1 cellular context compared by ENCODE assay signal in the genomic region with DNA sequence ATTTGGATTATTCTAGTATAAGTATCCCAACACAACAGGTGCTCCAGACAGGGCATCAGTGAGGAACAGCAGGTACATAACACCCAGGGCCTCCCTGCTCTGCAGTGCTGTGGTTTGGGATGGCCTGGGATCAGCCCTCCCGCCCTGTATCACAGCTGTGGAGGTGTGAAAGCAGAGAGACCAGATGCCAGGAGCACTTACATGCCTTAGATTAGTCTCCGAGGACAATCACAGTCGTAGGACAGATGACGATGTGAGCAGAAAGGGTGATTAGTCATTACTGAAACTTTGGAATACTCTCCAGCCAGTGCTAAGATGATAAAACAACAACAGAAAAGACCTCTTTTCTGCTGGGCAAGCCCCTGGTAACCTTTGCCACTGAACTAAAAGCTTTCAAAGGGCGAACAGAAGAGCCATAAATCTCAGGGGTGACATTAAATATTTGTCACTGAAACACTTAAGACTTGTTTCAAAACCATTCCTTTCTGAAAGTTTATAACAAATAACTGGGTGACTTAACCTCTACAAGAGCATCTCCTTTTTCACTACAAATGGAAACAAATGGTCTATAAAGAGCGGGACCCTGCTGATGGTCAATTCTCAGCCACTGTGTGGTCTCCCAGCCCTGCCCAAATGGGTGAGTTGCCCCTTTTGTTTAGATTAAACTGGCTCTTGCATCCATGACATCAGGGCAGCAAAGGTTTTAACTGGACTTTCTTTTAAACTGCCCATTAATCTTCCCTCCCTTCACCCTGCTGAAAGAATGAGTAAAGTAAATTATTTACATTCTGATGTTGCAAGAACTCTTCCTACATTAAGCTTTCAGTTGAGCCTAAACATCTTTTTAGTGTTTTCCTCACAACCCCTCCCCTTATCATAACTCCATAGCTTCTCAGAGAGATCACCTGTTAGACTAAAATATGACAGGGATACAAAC.
TF ChIP-seq lines count a peak whose summit lies in the region.

No MANE protein-coding gene starts in this region.

TF ChIP-seq in IMR-90, 13 proteins besides CTCF, POLR2A, EP300 and RAD21:
- TF ChIP-seq BHLHE40 (IDR thresholded peaks at IDR 0.05; ENCODE audit: low read depth, low read length), result no peak
- no peak for TF ChIP-seq NFE2L2 (IDR thresholded peaks at IDR 0.05; ENCODE audit: low read depth, low read length)
- TF ChIP-seq FOS (IDR thresholded peaks at IDR 0.05; ENCODE audit: low read depth, low read length), result no peak
- TF ChIP-seq CEBPB (IDR thresholded peaks at IDR 0.05; ENCODE audit: low read depth, low read length), result peak; percentile 87
- no peak for TF ChIP-seq ELK1 (IDR thresholded peaks at IDR 0.05; ENCODE audit: borderline replicate concordance, low read depth, low read length)
- TF ChIP-seq MXI1 (IDR thresholded peaks at IDR 0.05; ENCODE audit: borderline replicate concordance, low read depth, low read length), result no peak
- no peak for TF ChIP-seq MAZ (IDR thresholded peaks at IDR 0.05; ENCODE audit: borderline replicate concordance, low read depth, low read length)
